ENCODE assay signal across 11 cellular contexts in genomic region chr6:75202676-75203131, GRCh38. TPM values are rescaled to one million over a fixed set of nuclear protein-coding genes. Genes with fewer than 3 reads are reported as not detected.
DNase-seq lines count a peak whose midpoint lies in the region; ATAC-seq and TF ChIP-seq lines count a peak whose summit lies in the region.
"Had no signal": no experiment of that assay in that cellular context is flagged by ENCODE, and none has a peak within 500 bp of the region (broad histone marks: within the 10 kb centered on the region; RNA-seq: fewer than 3 reads in every experiment).

No MANE protein-coding gene starts in this region.

- no peak overlapping the region for H3K14ac ChIP-seq in trophoblast cell (ENCODE audit: low read length)

- CTCF ChIA-PET in Caco-2 (lab: Charles Lee), result no interaction called here
- CTCF ChIA-PET in RWPE1 (lab: Yijun Ruan, JAX), result interaction anchor here (0.5 to 0.7 kb wide), 3 partner anchors 57 to 1828 kb away, joined by 3 to 4 read pairs (median 4); no protein-coding TSS in a partner anchor

- H3K27ac Mint-ChIP-seq in Caco-2 (ENCODE audit: unreplicated experiment), result peak overlapping the region; percentile 26
- H3K27ac Mint-ChIP-seq: activated naive CD8-positive, alpha-beta T cell treated with anti-CD3 and anti-CD28 coated beads for 36 hours had no signal

- POLR2A ChIA-PET in Caco-2 (lab: Charles Lee) (no interaction called here), RWPE1 (lab: Yijun Ruan, JAX; ENCODE audit: low non-redundant PET) (no interaction called here)

- no peak overlapping the region for H2BK12ac ChIP-seq in trophoblast cell (ENCODE audit: low read length)

- no peak overlapping the region for H2BK120ac ChIP-seq in trophoblast cell (ENCODE audit: insufficient read depth, low read length, poor library complexity)

- H3K4me3 ChIP-seq in Caco-2 (ENCODE audit: low read depth, low read length) (no peak overlapping the region), fibroblast of the aortic adventitia (ENCODE audit: low read depth, low read length) (peak overlapping the region; percentile 55), trophoblast cell (ENCODE audit: low read depth, low read length) (no peak overlapping the region)

- TF ChIP-seq CTCF in Caco-2 (IDR thresholded peaks at IDR 0.05; ENCODE audit: insufficient read depth in 1 of 2, low read depth in 1 of 2, low read length in 1 of 2, severe bottlenecking in 1 of 2, unreplicated experiment in 1 of 2) (no peak), RWPE1 (conservative IDR thresholded peaks at IDR 0.05; ENCODE audit: low read depth) (no peak), fibroblast of the aortic adventitia (IDR thresholded peaks at IDR 0.05; ENCODE audit: insufficient read depth, low read length) (no peak)

- H3K27me3 ChIP-seq in Caco-2 (replicated peaks; ENCODE audit: control insufficient read depth, insufficient read depth, low read length) (no peaks in the 10 kb centered on the region), trophoblast cell (ENCODE audit: insufficient read depth, low read length) (peaks cover 12% of the 10 kb centered on the region)

- no peaks in the 10 kb centered on the region for H3K9me3 Mint-ChIP-seq in Caco-2 (ENCODE audit: unreplicated experiment)
- H3K9me3 Mint-ChIP-seq: activated naive CD8-positive, alpha-beta T cell treated with anti-CD3 and anti-CD28 coated beads for 36 hours; CD8-positive, alpha-beta memory T cell had no signal

- H4K8ac ChIP-seq in trophoblast cell (ENCODE audit: low read depth, low read length), result no peak overlapping the region

- H3K27ac ChIP-seq in RWPE1 (peak overlapping the region; percentile 46), trophoblast cell (ENCODE audit: low read depth, low read length) (no peak overlapping the region)

- H3K9ac ChIP-seq in trophoblast cell (ENCODE audit: low read length), result no peak overlapping the region

- no peak overlapping the region for H3K4ac ChIP-seq in trophoblast cell (ENCODE audit: low read depth, low read length)

- H3K36me3 Mint-ChIP-seq in Caco-2 (ENCODE audit: insufficient read depth, unreplicated experiment), result peaks cover 6% of the 10 kb centered on the region
- H3K36me3 Mint-ChIP-seq: activated naive CD8-positive, alpha-beta T cell treated with anti-CD3 and anti-CD28 coated beads for 36 hours; CD8-positive, alpha-beta memory T cell had no signal

- peak overlapping the region; percentile 54 for H2AFZ ChIP-seq in trophoblast cell (ENCODE audit: insufficient read depth, low read length, poor library complexity)

- no peaks in the 10 kb centered on the region for H3K27me3 Mint-ChIP-seq in Caco-2 (ENCODE audit: insufficient read depth, unreplicated experiment)

- no peak overlapping the region for H3K23ac ChIP-seq in trophoblast cell (ENCODE audit: low read length)

- H3K79me1 ChIP-seq in trophoblast cell (ENCODE audit: low read length), result peaks cover 9% of the 10 kb centered on the region

- ATAC-seq in HG03175 (IDR thresholded peaks at IDR 0.05; ENCODE audit: unreplicated experiment) (no peak), HG03520 (IDR thresholded peaks at IDR 0.05; ENCODE audit: unreplicated experiment) (no peak), GM21529 (IDR thresholded peaks at IDR 0.05; ENCODE audit: unreplicated experiment) (no peak)

- H2BK5ac ChIP-seq in trophoblast cell (ENCODE audit: low read depth, low read length, poor library complexity), result no peak overlapping the region

- no peak overlapping the region for H2AK5ac ChIP-seq in trophoblast cell (ENCODE audit: low read length)

- WGBS in trophoblast cell (ENCODE audit: extremely low coverage, insufficient coverage, insufficient read length), result no CpG with 5 or more reads among the region's 12 CpGs

- peak overlapping the region; percentile 68 for H3K4me3 Mint-ChIP-seq in Caco-2 (ENCODE audit: unreplicated experiment)

- H3K4me1 ChIP-seq in Caco-2 (peaks cover 10% of the 10 kb centered on the region), trophoblast cell (ENCODE audit: control insufficient read depth in 1 of 2, insufficient read depth in 2 of 2, low read length in 2 of 2) (peaks cover 27 to 35% of the 10 kb centered on the region in 2 experiments)

- BruUV-seq in Caco-2 (replicated peaks; lab: Mats Ljungman, UMichigan), result no TSS peak

- peak overlapping the region; percentile 79 for H3K4me2 ChIP-seq in trophoblast cell (ENCODE audit: low read length)

- H3K36me3 ChIP-seq in Caco-2 (ENCODE audit: control insufficient read depth, insufficient read depth, low read length), result no peaks in the 10 kb centered on the region
- H3K36me3 ChIP-seq in trophoblast cell (ENCODE audit: control insufficient read depth in 1 of 2, insufficient read depth in 2 of 2, low read length in 2 of 2), result no peaks in the 10 kb centered on the region

- H3K9me3 ChIP-seq in Caco-2 (no peaks in the 10 kb centered on the region), trophoblast cell (ENCODE audit: insufficient read depth, low read depth, low read length) (no peaks in the 10 kb centered on the region)

- no peak for DNase-seq in Caco-2
- DNase-seq in RWPE1 (ENCODE audit: low spot score), result no peak
- DNase-seq in fibroblast of the aortic adventitia (ENCODE audit: low read depth), result no peak
- no peak for DNase-seq in trophoblast cell
- DNase-seq in HT-29 (ENCODE audit: low spot score), result no peak
- DNase-seq: activated naive CD8-positive, alpha-beta T cell treated with anti-CD3 and anti-CD28 coated beads for 36 hours; CD8-positive, alpha-beta memory T cell; NCI-H1436 treated with DMSO at 0.1 percent for 48 hours had no signal

- intact Hi-C loops in Caco-2 (cut with micrococcal nuclease; ENCODE audit: unreplicated experiment), result loop anchor here (10.0 kb wide), 1 partner anchor 128 kb away; no protein-coding TSS in a partner anchor

- peak overlapping the region; percentile 43 for H3K18ac ChIP-seq in trophoblast cell (ENCODE audit: low read length)

- H4K12ac ChIP-seq in trophoblast cell (ENCODE audit: low read depth, low read length), result no peak overlapping the region

- no peak overlapping the region for H4K91ac ChIP-seq in trophoblast cell (ENCODE audit: low read depth, low read length)

- H3K4me1 Mint-ChIP-seq in Caco-2 (ENCODE audit: low read depth, unreplicated experiment), result peaks cover 16% of the 10 kb centered on the region

- H3K79me2 ChIP-seq in trophoblast cell (ENCODE audit: control insufficient read depth, insufficient read depth, low read length, poor library complexity), result peaks cover 2% of the 10 kb centered on the region

RNA-seq across cellular contexts. Expression of gene COL12A1, which starts 3.1 kb away (rescaled TPM):
- total RNA-seq in Caco-2 (2022) (61.8 and 68.0 TPM in 2 replicates), fibroblast of the aortic adventitia (ENCODE audit: low replicate concordance) (139 and 342 TPM in 2 replicates)
- polyA plus RNA-seq in trophoblast cell (2013), result 38.5 and 39.9 TPM in 2 replicates
- total RNA-seq in HT-29 (2014; rRNA removed; shearing (Covaris generic)), result 0.05 TPM in 1 of 2 replicates, not detected in the other
- total RNA-seq: CD8-positive, alpha-beta memory T cell had no signal
- polyA plus RNA-seq: CD8-positive, alpha-beta memory T cell had no signal

RNA-seq across cellular contexts. Expression of gene COX7A2, which starts 40.9 kb away (rescaled TPM):
- total RNA-seq in Caco-2 (2022) (381 and 385 TPM in 2 replicates), fibroblast of the aortic adventitia (ENCODE audit: low replicate concordance) (34.1 and 197 TPM in 2 replicates)
- polyA plus RNA-seq in trophoblast cell (2013), result 835 and 927 TPM in 2 replicates
- total RNA-seq in HT-29 (2014; rRNA removed; shearing (Covaris generic)), result 122 and 123 TPM in 2 replicates

Comparison
In these comparisons a context has a peak if more than half of its experiments do, and no peak if none do; other contexts are left out.
1. RNA of gene COL12A1, which starts 3.1 kb away (total RNA-seq): 139 to 342 TPM in fibroblast of the aortic adventitia and 61.8 to 68.0 TPM in Caco-2; 0.05 TPM in HT-29; every median in the first group is over 10 times any median in the second.